Comparison of ENCODE assay signal across 1 cellular context in the genomic region with DNA sequence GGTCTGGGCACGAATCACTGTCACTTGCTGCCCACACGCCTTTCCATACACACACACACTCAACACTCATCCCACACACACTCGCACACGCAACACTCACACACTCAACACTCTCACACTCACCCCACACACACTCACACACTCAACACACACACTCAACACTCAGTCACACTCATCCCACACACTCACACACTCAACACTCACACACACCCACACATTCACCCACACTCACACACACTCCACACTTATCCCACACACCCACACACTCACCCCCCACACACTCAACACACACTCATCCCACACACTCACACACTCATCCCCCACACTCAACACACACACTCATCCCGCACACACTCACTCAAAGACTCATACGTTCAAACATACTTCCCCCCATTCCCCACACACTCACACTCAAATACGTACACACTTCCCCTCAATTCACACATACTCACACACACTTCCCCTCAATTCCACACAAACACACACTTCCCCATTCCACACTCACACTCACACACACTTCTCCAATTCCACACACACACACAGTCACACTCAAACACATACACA.
TF ChIP-seq lines count a peak whose summit lies in the region.

No MANE protein-coding gene starts in this region.

TF ChIP-seq in HepG2, 621 proteins besides CTCF, POLR2A, EP300 and RAD21 (continued from another document):
- TF ChIP-seq ZGPAT (CRISPR knock-in tag; IDR thresholded peaks at IDR 0.05) = no peak
- no peak for TF ChIP-seq GABPA (IDR thresholded peaks at IDR 0.05; ENCODE audit: low read depth, low read length)
- no peak for TF ChIP-seq GABPA (CRISPR knock-in tag; IDR thresholded peaks at IDR 0.05; ENCODE audit: low read depth)
- TF ChIP-seq, protein P1, sequence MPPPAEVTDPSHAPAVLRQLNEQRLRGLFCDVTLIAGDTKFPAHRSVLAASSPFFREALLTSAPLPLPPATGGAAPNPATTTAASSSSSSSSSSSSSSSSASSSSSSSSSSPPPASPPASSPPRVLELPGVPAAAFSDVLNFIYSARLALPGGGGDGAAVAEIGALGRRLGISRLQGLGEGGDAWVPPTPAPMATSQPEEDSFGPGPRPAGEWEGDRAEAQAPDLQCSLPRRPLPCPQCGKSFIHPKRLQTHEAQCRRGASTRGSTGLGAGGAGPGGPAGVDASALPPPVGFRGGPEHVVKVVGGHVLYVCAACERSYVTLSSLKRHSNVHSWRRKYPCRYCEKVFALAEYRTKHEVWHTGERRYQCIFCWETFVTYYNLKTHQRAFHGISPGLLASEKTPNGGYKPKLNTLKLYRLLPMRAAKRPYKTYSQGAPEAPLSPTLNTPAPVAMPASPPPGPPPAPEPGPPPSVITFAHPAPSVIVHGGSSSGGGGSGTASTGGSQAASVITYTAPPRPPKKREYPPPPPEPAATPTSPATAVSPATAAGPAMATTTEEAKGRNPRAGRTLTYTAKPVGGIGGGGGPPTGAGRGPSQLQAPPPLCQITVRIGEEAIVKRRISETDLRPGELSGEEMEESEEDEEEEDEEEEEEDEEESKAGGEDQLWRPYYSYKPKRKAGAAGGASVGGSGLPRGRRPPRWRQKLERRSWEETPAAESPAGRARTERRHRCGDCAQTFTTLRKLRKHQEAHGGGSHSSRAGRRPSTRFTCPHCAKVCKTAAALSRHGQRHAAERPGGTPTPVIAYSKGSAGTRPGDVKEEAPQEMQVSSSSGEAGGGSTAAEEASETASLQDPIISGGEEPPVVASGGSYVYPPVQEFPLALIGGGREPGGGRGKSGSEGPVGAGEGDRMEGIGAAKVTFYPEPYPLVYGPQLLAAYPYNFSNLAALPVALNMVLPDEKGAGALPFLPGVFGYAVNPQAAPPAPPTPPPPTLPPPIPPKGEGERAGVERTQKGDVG (CRISPR knock-in tag; IDR thresholded peaks at IDR 0.05; ENCODE audit: borderline replicate concordance) = no peak
- TF ChIP-seq ZNF235 (CRISPR knock-in tag; IDR thresholded peaks at IDR 0.05; ENCODE audit: borderline replicate concordance) = no peak
- TF ChIP-seq, protein P2, sequence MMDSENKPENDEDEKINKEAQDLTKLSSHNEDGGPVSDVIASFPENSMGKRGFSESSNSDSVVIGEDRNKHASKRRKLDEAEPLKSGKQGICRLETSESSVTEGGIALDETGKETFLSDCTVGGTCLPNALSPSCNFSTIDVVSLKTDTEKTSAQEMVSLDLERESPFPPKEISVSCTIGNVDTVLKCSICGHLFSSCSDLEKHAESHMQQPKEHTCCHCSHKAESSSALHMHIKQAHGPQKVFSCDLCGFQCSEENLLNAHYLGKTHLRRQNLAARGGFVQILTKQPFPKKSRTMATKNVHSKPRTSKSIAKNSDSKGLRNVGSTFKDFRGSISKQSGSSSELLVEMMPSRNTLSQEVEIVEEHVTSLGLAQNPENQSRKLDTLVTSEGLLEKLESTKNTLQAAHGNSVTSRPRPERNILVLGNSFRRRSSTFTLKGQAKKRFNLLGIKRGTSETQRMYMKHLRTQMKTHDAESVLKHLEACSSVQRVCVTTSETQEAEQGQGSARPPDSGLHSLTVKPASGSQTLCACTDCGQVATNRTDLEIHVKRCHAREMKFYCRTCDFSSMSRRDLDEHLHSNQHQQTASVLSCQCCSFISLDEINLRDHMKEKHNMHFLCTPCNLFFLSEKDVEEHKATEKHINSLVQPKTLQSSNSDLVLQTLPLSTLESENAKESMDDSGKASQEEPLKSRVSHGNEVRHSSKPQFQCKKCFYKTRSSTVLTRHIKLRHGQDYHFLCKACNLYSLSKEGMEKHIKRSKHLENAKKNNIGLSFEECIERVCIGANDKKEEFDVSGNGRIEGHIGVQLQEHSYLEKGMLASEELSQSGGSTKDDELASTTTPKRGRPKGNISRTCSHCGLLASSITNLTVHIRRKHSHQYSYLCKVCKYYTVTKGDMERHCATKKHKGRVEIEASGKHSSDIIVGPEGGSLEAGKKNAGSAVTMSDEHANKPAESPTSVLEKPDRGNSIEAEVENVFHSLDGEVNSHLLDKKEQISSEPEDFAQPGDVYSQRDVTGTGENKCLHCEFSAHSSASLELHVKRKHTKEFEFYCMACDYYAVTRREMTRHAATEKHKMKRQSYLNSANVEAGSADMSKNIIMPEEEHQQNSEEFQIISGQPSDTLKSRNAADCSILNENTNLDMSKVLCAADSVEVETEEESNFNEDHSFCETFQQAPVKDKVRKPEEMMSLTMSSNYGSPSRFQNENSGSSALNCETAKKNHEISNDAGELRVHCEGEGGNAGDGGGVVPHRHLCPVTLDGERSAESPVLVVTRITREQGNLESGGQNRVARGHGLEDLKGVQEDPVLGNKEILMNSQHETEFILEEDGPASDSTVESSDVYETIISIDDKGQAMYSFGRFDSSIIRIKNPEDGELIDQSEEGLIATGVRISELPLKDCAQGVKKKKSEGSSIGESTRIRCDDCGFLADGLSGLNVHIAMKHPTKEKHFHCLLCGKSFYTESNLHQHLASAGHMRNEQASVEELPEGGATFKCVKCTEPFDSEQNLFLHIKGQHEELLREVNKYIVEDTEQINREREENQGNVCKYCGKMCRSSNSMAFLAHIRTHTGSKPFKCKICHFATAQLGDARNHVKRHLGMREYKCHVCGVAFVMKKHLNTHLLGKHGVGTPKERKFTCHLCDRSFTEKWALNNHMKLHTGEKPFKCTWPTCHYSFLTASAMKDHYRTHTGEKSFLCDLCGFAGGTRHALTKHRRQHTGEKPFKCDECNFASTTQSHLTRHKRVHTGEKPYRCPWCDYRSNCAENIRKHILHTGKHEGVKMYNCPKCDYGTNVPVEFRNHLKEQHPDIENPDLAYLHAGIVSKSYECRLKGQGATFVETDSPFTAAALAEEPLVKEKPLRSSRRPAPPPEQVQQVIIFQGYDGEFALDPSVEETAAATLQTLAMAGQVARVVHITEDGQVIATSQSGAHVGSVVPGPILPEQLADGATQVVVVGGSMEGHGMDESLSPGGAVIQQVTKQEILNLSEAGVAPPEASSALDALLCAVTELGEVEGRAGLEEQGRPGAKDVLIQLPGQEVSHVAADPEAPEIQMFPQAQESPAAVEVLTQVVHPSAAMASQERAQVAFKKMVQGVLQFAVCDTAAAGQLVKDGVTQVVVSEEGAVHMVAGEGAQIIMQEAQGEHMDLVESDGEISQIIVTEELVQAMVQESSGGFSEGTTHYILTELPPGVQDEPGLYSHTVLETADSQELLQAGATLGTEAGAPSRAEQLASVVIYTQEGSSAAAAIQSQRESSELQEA (CRISPR knock-in tag; IDR thresholded peaks at IDR 0.05; ENCODE audit: not compliant biosample characterization) = no peak
- TF ChIP-seq ZNF784 (CRISPR knock-in tag; IDR thresholded peaks at IDR 0.05; ENCODE audit: borderline replicate concordance) = no peak
- TF ChIP-seq, protein P3, sequence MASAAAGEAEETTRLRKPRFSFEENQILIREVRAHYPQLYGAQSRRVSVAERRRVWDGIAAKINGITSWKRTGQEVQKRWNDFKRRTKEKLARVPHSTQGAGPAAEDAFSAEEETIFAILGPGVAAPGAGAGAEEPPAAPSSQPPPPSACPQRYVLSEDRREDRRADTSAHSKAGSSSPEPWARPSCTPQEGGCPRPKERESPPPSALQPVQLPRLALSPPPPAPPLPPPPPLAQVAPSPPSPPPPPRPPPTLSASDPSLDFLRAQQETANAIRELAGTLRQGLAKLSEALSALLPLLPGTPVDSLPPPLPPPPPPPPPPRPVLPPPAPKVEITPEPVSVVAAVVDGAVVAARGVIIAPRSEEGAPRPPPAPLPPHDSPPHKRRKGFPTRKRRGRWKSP (CRISPR knock-in tag; IDR thresholded peaks at IDR 0.05) = no peak
- no peak for TF ChIP-seq ZFP91 (CRISPR knock-in tag; IDR thresholded peaks at IDR 0.05; ENCODE audit: borderline replicate concordance)
- no peak for TF ChIP-seq ZNF484 (CRISPR knock-in tag; IDR thresholded peaks at IDR 0.05; ENCODE audit: borderline replicate concordance, low read depth)
- 0 out of 2 replicates have a peak, but pooled peaks have one; percentile 37 for TF ChIP-seq ZNF782 (CRISPR knock-in tag; IDR thresholded peaks at IDR 0.05; ENCODE audit: borderline replicate concordance)
- TF ChIP-seq MED1 (CRISPR knock-in tag; IDR thresholded peaks at IDR 0.05) = no peak
- no peak for TF ChIP-seq NBN (conservative IDR thresholded peaks at IDR 0.05)
- TF ChIP-seq SMAD9 (CRISPR knock-in tag; IDR thresholded peaks at IDR 0.05) = no peak
- no peak for TF ChIP-seq SETDB1 (CRISPR knock-in tag; IDR thresholded peaks at IDR 0.05; ENCODE audit: borderline replicate concordance)
- TF ChIP-seq MAFG (CRISPR knock-in tag; IDR thresholded peaks at IDR 0.05) = no peak
- TF ChIP-seq, protein P4, sequence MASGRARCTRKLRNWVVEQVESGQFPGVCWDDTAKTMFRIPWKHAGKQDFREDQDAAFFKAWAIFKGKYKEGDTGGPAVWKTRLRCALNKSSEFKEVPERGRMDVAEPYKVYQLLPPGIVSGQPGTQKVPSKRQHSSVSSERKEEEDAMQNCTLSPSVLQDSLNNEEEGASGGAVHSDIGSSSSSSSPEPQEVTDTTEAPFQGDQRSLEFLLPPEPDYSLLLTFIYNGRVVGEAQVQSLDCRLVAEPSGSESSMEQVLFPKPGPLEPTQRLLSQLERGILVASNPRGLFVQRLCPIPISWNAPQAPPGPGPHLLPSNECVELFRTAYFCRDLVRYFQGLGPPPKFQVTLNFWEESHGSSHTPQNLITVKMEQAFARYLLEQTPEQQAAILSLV (CRISPR knock-in tag; IDR thresholded peaks at IDR 0.05; ENCODE audit: borderline replicate concordance) = no peak
- TF ChIP-seq FOXP1 (IDR thresholded peaks at IDR 0.05) = peak; percentile 55; the same call in 1 of the 2 replicates
- TF ChIP-seq FOXP1 (CRISPR knock-in tag; IDR thresholded peaks at IDR 0.05) = no peak
- TF ChIP-seq, protein P5, sequence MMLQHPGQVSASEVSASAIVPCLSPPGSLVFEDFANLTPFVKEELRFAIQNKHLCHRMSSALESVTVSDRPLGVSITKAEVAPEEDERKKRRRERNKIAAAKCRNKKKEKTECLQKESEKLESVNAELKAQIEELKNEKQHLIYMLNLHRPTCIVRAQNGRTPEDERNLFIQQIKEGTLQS (CRISPR knock-in tag; IDR thresholded peaks at IDR 0.05) = no peak
- no peak for TF ChIP-seq NFRKB (IDR thresholded peaks at IDR 0.05)
- no peak for TF ChIP-seq TGIF2 (CRISPR knock-in tag; IDR thresholded peaks at IDR 0.05)
- no peak for TF ChIP-seq ZNF792 (CRISPR knock-in tag; IDR thresholded peaks at IDR 0.05)
- TF ChIP-seq SP5 (CRISPR knock-in tag; IDR thresholded peaks at IDR 0.05; ENCODE audit: borderline replicate concordance, low read depth) = no peak
- no peak for TF ChIP-seq ZNF644 (CRISPR knock-in tag; IDR thresholded peaks at IDR 0.05; ENCODE audit: low read depth)
- no peak for TF ChIP-seq LCORL (IDR thresholded peaks at IDR 0.05)
- TF ChIP-seq LCORL (CRISPR knock-in tag; IDR thresholded peaks at IDR 0.05) = no peak
- TF ChIP-seq, protein P6, sequence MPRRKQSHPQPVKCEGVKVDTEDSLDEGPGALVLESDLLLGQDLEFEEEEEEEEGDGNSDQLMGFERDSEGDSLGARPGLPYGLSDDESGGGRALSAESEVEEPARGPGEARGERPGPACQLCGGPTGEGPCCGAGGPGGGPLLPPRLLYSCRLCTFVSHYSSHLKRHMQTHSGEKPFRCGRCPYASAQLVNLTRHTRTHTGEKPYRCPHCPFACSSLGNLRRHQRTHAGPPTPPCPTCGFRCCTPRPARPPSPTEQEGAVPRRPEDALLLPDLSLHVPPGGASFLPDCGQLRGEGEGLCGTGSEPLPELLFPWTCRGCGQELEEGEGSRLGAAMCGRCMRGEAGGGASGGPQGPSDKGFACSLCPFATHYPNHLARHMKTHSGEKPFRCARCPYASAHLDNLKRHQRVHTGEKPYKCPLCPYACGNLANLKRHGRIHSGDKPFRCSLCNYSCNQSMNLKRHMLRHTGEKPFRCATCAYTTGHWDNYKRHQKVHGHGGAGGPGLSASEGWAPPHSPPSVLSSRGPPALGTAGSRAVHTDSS (CRISPR knock-in tag; conservative IDR thresholded peaks at IDR 0.05) = no peak
- TF ChIP-seq MTERF4 (CRISPR knock-in tag; IDR thresholded peaks at IDR 0.05) = no peak
- TF ChIP-seq ZSCAN29 (CRISPR knock-in tag; conservative IDR thresholded peaks at IDR 0.05) = no peak
- no peak for TF ChIP-seq AHR (CRISPR knock-in tag; IDR thresholded peaks at IDR 0.05)
- TF ChIP-seq IKZF1 (IDR thresholded peaks at IDR 0.05) = peak; percentile 81
- TF ChIP-seq EHMT2 (IDR thresholded peaks at IDR 0.05; ENCODE audit: borderline replicate concordance, low read depth, low read length) = no peak
- TF ChIP-seq ZNF619 (CRISPR knock-in tag; IDR thresholded peaks at IDR 0.05) = no peak
- 0 out of 2 replicates have a peak, but pooled peaks have one; percentile 19 for TF ChIP-seq ZFX (CRISPR knock-in tag; IDR thresholded peaks at IDR 0.05; ENCODE audit: low read depth)
- TF ChIP-seq ZNF17 (CRISPR knock-in tag; IDR thresholded peaks at IDR 0.05) = no peak
